34 cellular contexts compared by ENCODE assay signal in genomic region chr3:88192631-88193030, GRCh38.
"Had no signal": no experiment of that assay in that cellular context is flagged by ENCODE, and none has a peak within 500 bp of the region (broad histone marks: within the 10 kb centered on the region; RNA-seq: fewer than 3 reads in every experiment).

No MANE protein-coding gene starts in this region.

- H3K4me3 Mint-ChIP-seq: activated CD4-positive, alpha-beta memory T cell treated with anti-CD3 and anti-CD28 coated beads for 36 hours; activated CD4-positive, alpha-beta T cell treated with anti-CD3 and anti-CD28 coated beads for 36 hours; activated CD4-positive, alpha-beta T cell treated with anti-CD3 and anti-CD28 coated beads, Interleukin-2, amount 10 ng/mL, durations not matched to agents 24 days and 14 days; activated CD8-positive, alpha-beta memory T cell treated with anti-CD3 and anti-CD28 coated beads, Interleukin-2, amount 10 ng/mL, durations not matched to agents 7 days and 5 days; activated CD8-positive, alpha-beta T cell treated with anti-CD3 and anti-CD28 coated beads, Interleukin-2, amount 10 ng/mL, durations not matched to agents 7 days and 5 days; activated naive CD4-positive, alpha-beta T cell treated with anti-CD3 and anti-CD28 coated beads, Interleukin-2, amount 10 ng/mL, durations not matched to agents 7 days and 5 days; activated naive CD8-positive, alpha-beta T cell treated with anti-CD3 and anti-CD28 coated beads, Interleukin-2, amount 10 ng/mL, durations not matched to agents 7 days and 5 days; activated T-helper 1 cell treated with anti-CD3 and anti-CD28 coated beads, Interleukin-12 subunit alpha, Interleukin-12 subunit beta, Interleukin-2, Interleukin-4 antibody, amounts not matched to agents 30 ng/mL and 10 ng/mL and 1 ng/mL, durations not matched to agents 14 hours and 24 hours and 36 hours; effector memory CD8-positive, alpha-beta T cell; T-helper 17 cell; T-helper 2 cell treated with Interferon-gamma antibody and Interleukin-4, amounts not matched to agents 5 μg/mL and 100 μg/mL, for 36 hours had no signal

- H3K36me3 ChIP-seq: esophagus muscularis mucosa, gastroesophageal sphincter, heart right ventricle, WERI-Rb-1 had no signal

- H3K27ac ChIP-seq: body of pancreas, esophagus muscularis mucosa, foreskin keratinocyte, gastroesophageal sphincter, heart right ventricle, WERI-Rb-1 had no signal

- ATAC-seq: activated CD8-positive, alpha-beta memory T cell treated with anti-CD3 and anti-CD28 coated beads, Interleukin-2, amount 10 ng/mL, durations not matched to agents 7 days and 5 days; activated CD8-positive, alpha-beta T cell treated with anti-CD3 and anti-CD28 coated beads, Interleukin-2, amount 10 ng/mL, durations not matched to agents 7 days and 5 days; activated naive CD4-positive, alpha-beta T cell treated with anti-CD3 and anti-CD28 coated beads, Interleukin-2, amount 50 U/mL, for 72 hours; body of pancreas; effector memory CD8-positive, alpha-beta T cell; gastroesophageal sphincter; heart right ventricle; T-helper 17 cell had no signal

- H3K4me1 Mint-ChIP-seq: activated naive CD4-positive, alpha-beta T cell treated with anti-CD3 and anti-CD28 coated beads, Interleukin-2, amount 10 ng/mL, durations not matched to agents 7 days and 5 days; T-helper 17 cell had no signal

- H3K27me3 Mint-ChIP-seq: activated CD4-positive, alpha-beta memory T cell treated with anti-CD3 and anti-CD28 coated beads for 36 hours; activated CD4-positive, alpha-beta T cell treated with anti-CD3 and anti-CD28 coated beads, Interleukin-2, amount 10 ng/mL, durations not matched to agents 24 days and 14 days; activated CD8-positive, alpha-beta memory T cell treated with anti-CD3 and anti-CD28 coated beads, Interleukin-2, amount 10 ng/mL, durations not matched to agents 7 days and 5 days; activated naive CD4-positive, alpha-beta T cell treated with anti-CD3 and anti-CD28 coated beads, Interleukin-2, amount 10 ng/mL, durations not matched to agents 7 days and 5 days; effector memory CD8-positive, alpha-beta T cell; T-helper 17 cell had no signal

- H3K4me3 ChIP-seq: body of pancreas, esophagus muscularis mucosa, gastroesophageal sphincter, heart right ventricle had no signal

- H3K4me1 ChIP-seq: body of pancreas, esophagus muscularis mucosa, foreskin keratinocyte, gastroesophageal sphincter, heart right ventricle had no signal

- H3K27ac Mint-ChIP-seq: activated CD4-positive, alpha-beta memory T cell treated with anti-CD3 and anti-CD28 coated beads for 36 hours; activated CD4-positive, alpha-beta T cell treated with anti-CD3 and anti-CD28 coated beads for 36 hours; activated CD4-positive, alpha-beta T cell treated with anti-CD3 and anti-CD28 coated beads, Interleukin-2, amount 10 ng/mL, durations not matched to agents 24 days and 14 days; activated CD8-positive, alpha-beta memory T cell treated with anti-CD3 and anti-CD28 coated beads, Interleukin-2, amount 10 ng/mL, durations not matched to agents 7 days and 5 days; activated CD8-positive, alpha-beta T cell treated with anti-CD3 and anti-CD28 coated beads, Interleukin-2, amount 10 ng/mL, durations not matched to agents 7 days and 5 days; activated naive CD4-positive, alpha-beta T cell treated with anti-CD3 and anti-CD28 coated beads, Interleukin-2, amount 10 ng/mL, durations not matched to agents 7 days and 5 days; activated naive CD4-positive, alpha-beta T cell treated with anti-CD3 and anti-CD28 coated beads, Interleukin-2, amount 50 U/mL, for 72 hours; activated naive CD8-positive, alpha-beta T cell treated with anti-CD3 and anti-CD28 coated beads, Interleukin-2, amount 10 ng/mL, durations not matched to agents 7 days and 5 days; activated T-helper 1 cell treated with anti-CD3 and anti-CD28 coated beads, Interleukin-12 subunit alpha, Interleukin-12 subunit beta, Interleukin-2, Interleukin-4 antibody, amounts not matched to agents 30 ng/mL and 10 ng/mL and 1 ng/mL, durations not matched to agents 14 hours and 24 hours and 36 hours; effector memory CD8-positive, alpha-beta T cell; T-helper 17 cell; T-helper 2 cell treated with Interferon-gamma antibody and Interleukin-4, amounts not matched to agents 5 μg/mL and 100 μg/mL, for 36 hours had no signal

- H3K9me3 ChIP-seq: body of pancreas, esophagus muscularis mucosa, gastroesophageal sphincter had no signal

- H3K36me3 Mint-ChIP-seq: activated CD4-positive, alpha-beta memory T cell treated with anti-CD3 and anti-CD28 coated beads for 36 hours; activated CD8-positive, alpha-beta memory T cell treated with anti-CD3 and anti-CD28 coated beads, Interleukin-2, amount 10 ng/mL, durations not matched to agents 7 days and 5 days; activated naive CD4-positive, alpha-beta T cell treated with anti-CD3 and anti-CD28 coated beads, Interleukin-2, amount 10 ng/mL, durations not matched to agents 7 days and 5 days; activated naive CD8-positive, alpha-beta T cell treated with anti-CD3 and anti-CD28 coated beads, Interleukin-2, amount 10 ng/mL, durations not matched to agents 7 days and 5 days had no signal

- DNase-seq: activated CD4-positive, alpha-beta memory T cell treated with anti-CD3 and anti-CD28 coated beads for 36 hours; activated CD4-positive, alpha-beta T cell treated with anti-CD3 and anti-CD28 coated beads for 36 hours; activated CD4-positive, alpha-beta T cell treated with anti-CD3 and anti-CD28 coated beads, Interleukin-2, amount 10 ng/mL, durations not matched to agents 24 days and 14 days; activated CD4-positive, CD25-positive, alpha-beta regulatory T cell; activated CD4-positive, CD25-positive, alpha-beta regulatory T cell treated with anti-CD3 and anti-CD28 coated beads, Interleukin-2, amount 50 U/mL, for 72 hours; activated CD8-positive, alpha-beta memory T cell treated with anti-CD3 and anti-CD28 coated beads, Interleukin-2, amount 10 ng/mL, durations not matched to agents 7 days and 5 days; activated CD8-positive, alpha-beta memory T cell treated with anti-CD3 and anti-CD28 coated beads, Interleukin-2, amount 50 U/mL, for 4 hours; activated CD8-positive, alpha-beta T cell treated with anti-CD3 and anti-CD28 coated beads, Interleukin-2, amount 10 ng/mL, durations not matched to agents 7 days and 5 days; activated gamma-delta T cell; activated naive CD4-positive, alpha-beta T cell; activated naive CD4-positive, alpha-beta T cell treated with anti-CD3 and anti-CD28 coated beads, Interleukin-2, amount 10 ng/mL, durations not matched to agents 7 days and 5 days; activated naive CD8-positive, alpha-beta T cell treated with anti-CD3 and anti-CD28 coated beads, Interleukin-2, amount 10 ng/mL, durations not matched to agents 7 days and 5 days; activated T-cell treated with anti-CD3 and anti-CD28 coated beads, Interleukin-2, amount 50 U/mL, for 1 hour; activated T-cell treated with anti-CD3 and anti-CD28 coated beads, Interleukin-2, amount 50 U/mL, for 48 hours; amniotic stem cell; anterior cingulate cortex; body of pancreas; caudate nucleus; cortex of kidney; dermis blood vessel endothelial cell; effector CD4-positive, alpha-beta T cell; effector memory CD8-positive, alpha-beta T cell; erythroblast; heart right ventricle; T-helper 1 cell; T-helper 17 cell; T1000; WERI-Rb-1 had no signal

- H3K9me3 Mint-ChIP-seq: activated naive CD4-positive, alpha-beta T cell treated with anti-CD3 and anti-CD28 coated beads, Interleukin-2, amount 10 ng/mL, durations not matched to agents 7 days and 5 days; activated naive CD8-positive, alpha-beta T cell treated with anti-CD3 and anti-CD28 coated beads, Interleukin-2, amount 10 ng/mL, durations not matched to agents 7 days and 5 days; effector memory CD8-positive, alpha-beta T cell; T-helper 2 cell treated with Interferon-gamma antibody and Interleukin-4, amounts not matched to agents 5 μg/mL and 100 μg/mL, for 36 hours had no signal

- H3K27me3 ChIP-seq: body of pancreas, esophagus muscularis mucosa, foreskin keratinocyte, gastroesophageal sphincter, heart right ventricle had no signal
